ENCODE assay signal across 12 cellular contexts in genomic region chr21:38498057-38498833, GRCh38. TPM values are rescaled to one million over a fixed set of nuclear protein-coding genes. Genes with fewer than 3 reads are reported as not detected.
A peak's percentile ranks its signal among the peaks of the same experiment; 100 is the strongest.
DNase-seq lines count a peak whose midpoint lies in the region; ATAC-seq, FAIRE-seq and TF ChIP-seq lines count a peak whose summit lies in the region.
"Had no signal": no experiment of that assay in that cellular context is flagged by ENCODE, and none has a peak within 500 bp of the region (broad histone marks: within the 10 kb centered on the region; RNA-seq: fewer than 3 reads in every experiment).

ERG (minus strand) TSS chr21:38498477; CDS start chr21:38498380, 97 bp downstream.

- peak; percentile 59 for DNase-seq in GDM1 (lab: John Stamatoyannopoulos, UW)
- no peak for DNase-seq in chondrocyte (ENCODE audit: low spot score)
- DNase-seq in kidney: no peak
- DNase-seq in pulmonary artery endothelial cell (ENCODE audit: low read depth, low spot score): peak; percentile 81
- no peak for DNase-seq in SIG-M5 treated with dmso at 0.1 percent for 504 hours (lab: John Stamatoyannopoulos, UW; ENCODE audit: unreplicated experiment)
- DNase-seq: activated B cell treated with CpG ODN at 0.5 μM for 24 hours, DND-41, MG63 had no signal

- H3K27ac Mint-ChIP-seq in chondrocyte (ENCODE audit: unreplicated experiment): peak within 1 kb of the TSS; percentile 29
- H3K27ac Mint-ChIP-seq: activated B cell treated with CpG ODN at 0.5 μM for 24 hours had no signal

- H3K4me3 ChIP-seq in kidney (ENCODE audit: low read length in 2 of 2): peak within 1 kb of the TSS; percentile 57 to 64
- H3K4me3 ChIP-seq: MG63 had no signal

- no peaks in the 10 kb centered on the region for H3K9me3 Mint-ChIP-seq in chondrocyte (ENCODE audit: low read depth)
- H3K9me3 Mint-ChIP-seq: activated B cell treated with CpG ODN at 0.5 μM for 24 hours had no signal

- H3K9me3 ChIP-seq in kidney (ENCODE audit: control insufficient read depth in 1 of 2, low read length in 2 of 2): no peaks in the 10 kb centered on the region
- H3K9me3 ChIP-seq: MG63 had no signal

- H3K4me1 Mint-ChIP-seq in chondrocyte (ENCODE audit: low read depth): peaks cover 79% of the 10 kb centered on the region
- H3K4me1 Mint-ChIP-seq: activated B cell treated with CpG ODN at 0.5 μM for 24 hours had no signal

- no peak within 1 kb of the TSS for H3K4me3 Mint-ChIP-seq in chondrocyte (ENCODE audit: unreplicated experiment)
- H3K4me3 Mint-ChIP-seq: activated B cell treated with CpG ODN at 0.5 μM for 24 hours had no signal

- peak within 1 kb of the TSS in 1 of 2 donors; percentile 70 for H3K9ac ChIP-seq in kidney (ENCODE audit: low read length in 2 of 2)

- H3K27ac ChIP-seq in kidney (ENCODE audit: low read depth in 2 of 2, low read length in 2 of 2): peak within 1 kb of the TSS; percentile 39 to 76

- FAIRE-seq in kidney (lab: Jason Lieb, UNC): no peak

- intact Hi-C loops in kidney (cut with DNase I): no loop called here

- TF ChIP-seq CTCF in chondrocyte (IDR thresholded peaks at IDR 0.05) (no peak), kidney (IDR thresholded peaks at IDR 0.05; ENCODE audit: borderline replicate concordance, extremely low read depth, insufficient read depth) (no peak)

- H3K27me3 Mint-ChIP-seq in chondrocyte (ENCODE audit: low read depth): no peaks in the 10 kb centered on the region

- peaks cover 4% of the 10 kb centered on the region for H3K36me3 Mint-ChIP-seq in chondrocyte (ENCODE audit: low read depth)

- peaks cover 0 to 4% of the 10 kb centered on the region in 2 donors for H3K4me1 ChIP-seq in kidney (ENCODE audit: control insufficient read depth in 1 of 2, insufficient read depth in 1 of 2, low read depth in 1 of 2, low read length in 2 of 2)

- ATAC-seq in HG03108 (IDR thresholded peaks at IDR 0.05; ENCODE audit: unreplicated experiment) (no peak), HG02642 (IDR thresholded peaks at IDR 0.05; ENCODE audit: poor library complexity, unreplicated experiment) (no peak), HG03159 (IDR thresholded peaks at IDR 0.05; ENCODE audit: unreplicated experiment) (no peak)

- no peaks in the 10 kb centered on the region for H3K36me3 ChIP-seq in kidney (ENCODE audit: control insufficient read depth in 1 of 2, insufficient read depth in 2 of 2, low read length in 2 of 2)
- H3K36me3 ChIP-seq: MG63 had no signal

RNA-seq across cellular contexts. Expression of gene ERG, which starts in this region (rescaled TPM):
- 33.4 to 39.8 TPM (median 34.8 TPM) in 3 replicates for total RNA-seq in chondrocyte
- 29.6 TPM for total RNA-seq in kidney
- polyA plus RNA-seq in kidney (ENCODE audit: insufficient read depth, low read depth, low replicate concordance): 6.6 TPM
- total RNA-seq in pulmonary artery endothelial cell: 58.9 and 61.4 TPM in 2 replicates
- total RNA-seq: activated B cell treated with CpG ODN at 0.5 μM for 24 hours, RPMI7951 had no signal

Comparison
In these comparisons a context has a peak if more than half of its experiments do, and no peak if none do; other contexts are left out.
1. DNase-seq: peak in GDM1 (single experiment) and pulmonary artery endothelial cell (single experiment); none in chondrocyte (single experiment), kidney (single experiment) and SIG-M5 treated with dmso at 0.1 percent for 504 hours (single experiment).